In genomic region chr5:60888359-60889061, GRCh38 we compare ENCODE assay signal across 26 cellular contexts. TPM values are rescaled to one million over a fixed set of nuclear protein-coding genes. Genes with fewer than 3 reads are reported as not detected.
DNase-seq lines count a peak whose midpoint lies in the region; ATAC-seq and TF ChIP-seq lines count a peak whose summit lies in the region.
"Had no signal": no experiment of that assay in that cellular context is flagged by ENCODE, and none has a peak within 500 bp of the region (broad histone marks: within the 10 kb centered on the region; RNA-seq: fewer than 3 reads in every experiment).

No MANE protein-coding gene starts in this region.

- H3K27ac ChIP-seq in esophagus squamous epithelium = no peak overlapping the region
- H3K27ac ChIP-seq: hepatocyte, prostate gland, transverse colon had no signal

- no peak for TF ChIP-seq CTCF in GM20000 (IDR thresholded peaks at IDR 0.05; ENCODE audit: extremely low read depth, missing control alignments)
- TF ChIP-seq CTCF in esophagus squamous epithelium (IDR thresholded peaks at IDR 0.05) = no peak

- peaks cover 0 to 18% (median 0%) of the 10 kb centered on the region in 3 donors for H3K36me3 ChIP-seq in esophagus squamous epithelium
- H3K36me3 ChIP-seq: prostate gland had no signal

- ATAC-seq in GM18861 (IDR thresholded peaks at IDR 0.05; ENCODE audit: unreplicated experiment) = peak; percentile 74
- ATAC-seq in HG03108 (IDR thresholded peaks at IDR 0.05; ENCODE audit: unreplicated experiment) = peak; percentile 68
- peak; percentile 27 for ATAC-seq in stimulated activated memory B cell treated with anti-CD40 and anti-IgM and Interleukin-4, amounts not matched to agents 10 μg/mL and 1 μg/mL and 100 μg/mL, for 72 hours
- ATAC-seq: activated naive CD4-positive, alpha-beta T cell treated with anti-CD3 and anti-CD28 coated beads, Interleukin-2, amount 50 U/mL, for 72 hours; natural killer cell; sciatic nerve; SK-N-SH treated with all-trans-retinoic acid at 6 μM for 48 hours had no signal

- 82 to 87% methylated on average over 2 of the region's 2 CpGs for WGBS in esophagus squamous epithelium, 2 donors

- no peaks in the 10 kb centered on the region for H3K27me3 ChIP-seq in esophagus squamous epithelium
- H3K27me3 ChIP-seq: hepatocyte, transverse colon had no signal

- DNase-seq in GM20000 (ENCODE audit: low spot score) (peak; percentile 16), esophagus squamous epithelium (lab: John Stamatoyannopoulos, UW) (no peak)
- no peak for DNase-seq in activated CD4-positive, CD25-positive, alpha-beta regulatory T cell (lab: John Stamatoyannopoulos, UW)
- no peak for DNase-seq in activated CD4-positive, alpha-beta T cell treated with anti-CD3 and anti-CD28 coated beads for 1 hour
- DNase-seq: activated effector memory CD4-positive, alpha-beta T cell treated with Interleukin-2 at 50 U/mL for 16 hours; anterior cingulate cortex; C1 segment of cervical spinal cord; COR-L47; GOT3; natural killer cell; NCI-H146; NCI-H226; NCI-H69; nucleus accumbens; Right ventricle myocardium superior; stimulated activated CD8-positive, alpha-beta memory T cell treated with anti-CD3 and anti-CD28 coated beads, Interleukin-4, amount 100 ng/mL, for 48 hours; transverse colon had no signal

- no peaks in the 10 kb centered on the region for H3K27me3 Mint-ChIP-seq in stimulated activated memory B cell treated with anti-CD40 and anti-IgM and Interleukin-4, amounts not matched to agents 10 μg/mL and 1 μg/mL and 100 μg/mL, for 72 hours

- peaks cover 35% of the 10 kb centered on the region for H3K36me3 Mint-ChIP-seq in stimulated activated memory B cell treated with anti-CD40 and anti-IgM and Interleukin-4, amounts not matched to agents 10 μg/mL and 1 μg/mL and 100 μg/mL, for 72 hours
- H3K36me3 Mint-ChIP-seq: natural killer cell had no signal

- intact Hi-C loops in esophagus squamous epithelium (cut with DNase I) = no loop called here

- no peaks in the 10 kb centered on the region for H3K4me1 ChIP-seq in esophagus squamous epithelium
- H3K4me1 ChIP-seq: prostate gland, transverse colon had no signal

- H3K4me3 ChIP-seq in esophagus squamous epithelium = no peak overlapping the region
- H3K4me3 ChIP-seq: hepatocyte, lung, prostate gland, transverse colon had no signal

- no peaks in the 10 kb centered on the region for H3K9me3 ChIP-seq in esophagus squamous epithelium
- H3K9me3 ChIP-seq: prostate gland, transverse colon had no signal

- H3K27ac Mint-ChIP-seq in stimulated activated memory B cell treated with anti-CD40 and anti-IgM and Interleukin-4, amounts not matched to agents 10 μg/mL and 1 μg/mL and 100 μg/mL, for 72 hours = peak overlapping the region; percentile 37
- H3K27ac Mint-ChIP-seq: activated naive CD4-positive, alpha-beta T cell treated with anti-CD3 and anti-CD28 coated beads, Interleukin-2, amount 50 U/mL, for 72 hours; natural killer cell had no signal

- no peak for TF ChIP-seq POLR2A in esophagus squamous epithelium (IDR thresholded peaks at IDR 0.05)

- no peaks in the 10 kb centered on the region for H3K4me1 Mint-ChIP-seq in stimulated activated memory B cell treated with anti-CD40 and anti-IgM and Interleukin-4, amounts not matched to agents 10 μg/mL and 1 μg/mL and 100 μg/mL, for 72 hours
- H3K4me1 Mint-ChIP-seq: natural killer cell had no signal

- H3K4me3 Mint-ChIP-seq in stimulated activated memory B cell treated with anti-CD40 and anti-IgM and Interleukin-4, amounts not matched to agents 10 μg/mL and 1 μg/mL and 100 μg/mL, for 72 hours = no peak overlapping the region
- H3K4me3 Mint-ChIP-seq: natural killer cell had no signal

- no peaks in the 10 kb centered on the region for H3K9me3 Mint-ChIP-seq in stimulated activated memory B cell treated with anti-CD40 and anti-IgM and Interleukin-4, amounts not matched to agents 10 μg/mL and 1 μg/mL and 100 μg/mL, for 72 hours
- H3K9me3 Mint-ChIP-seq: activated naive CD4-positive, alpha-beta T cell treated with anti-CD3 and anti-CD28 coated beads, Interleukin-2, amount 50 U/mL, for 72 hours; natural killer cell had no signal

RNA-seq across cellular contexts. Expression of gene ELOVL7, which starts 44.4 kb away (rescaled TPM):
- 1 to 10 TPM; 4.0 to 9.8 (median 8.1) TPM for total RNA-seq in esophagus squamous epithelium

RNA-seq across cellular contexts. Expression of gene ERCC8, which starts 56.4 kb away (rescaled TPM):
- total RNA-seq in esophagus squamous epithelium = 10 to 100 TPM in 3 of 4 donors, 1 to 10 TPM in 1; 4.9 to 17.1 (median 12.0) TPM

RNA-seq across cellular contexts. Expression of gene NDUFAF2, which starts 56.5 kb away (rescaled TPM):
- total RNA-seq in esophagus squamous epithelium = 10 to 100 TPM; 28.0 to 38.2 (median 31.2) TPM
